1 cellular context compared by ENCODE assay signal in genomic region chr5:32848681-32849080, GRCh38.
TF ChIP-seq lines count a peak whose summit lies in the region.

No MANE protein-coding gene starts in this region.

TF ChIP-seq in IMR-90, 13 proteins besides CTCF, POLR2A, EP300 and RAD21 (continued from another document):
- TF ChIP-seq ELK1 (IDR thresholded peaks at IDR 0.05; ENCODE audit: borderline replicate concordance, low read depth, low read length) = no peak
- TF ChIP-seq MXI1 (IDR thresholded peaks at IDR 0.05; ENCODE audit: borderline replicate concordance, low read depth, low read length) = no peak
- no peak for TF ChIP-seq BHLHE40 (IDR thresholded peaks at IDR 0.05; ENCODE audit: low read depth, low read length)
- no peak for TF ChIP-seq SMC3 (IDR thresholded peaks at IDR 0.05; ENCODE audit: low read depth, low read length)
- TF ChIP-seq CEBPB (IDR thresholded peaks at IDR 0.05; ENCODE audit: low read depth, low read length) = no peak
- no peak for TF ChIP-seq MAFK (IDR thresholded peaks at IDR 0.05; ENCODE audit: low read depth, low read length)
- no peak for TF ChIP-seq NFE2L2 (IDR thresholded peaks at IDR 0.05; ENCODE audit: low read depth, low read length)
- no peak for TF ChIP-seq FOS (IDR thresholded peaks at IDR 0.05; ENCODE audit: low read depth, low read length)
- no peak for TF ChIP-seq CHD1 (IDR thresholded peaks at IDR 0.05; ENCODE audit: low read depth, low read length)
- no peak for TF ChIP-seq RFX5 (IDR thresholded peaks at IDR 0.05; ENCODE audit: low read depth, low read length)
